In the genomic region with DNA sequence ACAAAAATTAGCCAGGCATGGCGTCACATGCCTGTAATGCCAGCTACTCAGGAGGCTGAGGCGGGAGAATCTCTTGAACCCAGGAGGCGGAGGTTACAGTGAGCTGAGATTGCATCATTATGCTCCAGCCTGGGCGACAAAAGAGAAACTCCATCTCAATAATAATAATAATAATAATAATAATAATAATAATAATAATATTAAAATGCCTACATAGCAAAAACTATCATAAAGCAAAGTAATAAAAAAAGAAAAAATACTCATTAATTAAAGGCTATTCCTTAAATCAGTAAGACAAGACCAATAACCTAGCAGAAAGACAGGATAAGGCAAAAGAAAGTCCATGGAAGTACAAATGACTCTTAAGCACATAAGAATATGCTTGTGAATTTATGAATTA, we compare ENCODE assay signal across 39 cellular contexts.
"Had no signal": no experiment of that assay in that cellular context is flagged by ENCODE, and none has a peak within 500 bp of the region (broad histone marks: within the 10 kb centered on the region; RNA-seq: fewer than 3 reads in every experiment).

No MANE protein-coding gene starts in this region.

- H3K27me3 Mint-ChIP-seq: activated naive CD4-positive, alpha-beta T cell treated with anti-CD3 and anti-CD28 coated beads, Interleukin-2, amount 10 ng/mL, durations not matched to agents 7 days and 5 days; activated naive CD4-positive, alpha-beta T cell treated with anti-CD3 and anti-CD28 coated beads, Interleukin-2, amount 50 U/mL, for 24 hours; activated naive CD8-positive, alpha-beta T cell; activated naive CD8-positive, alpha-beta T cell treated with anti-CD3 and anti-CD28 coated beads for 36 hours; activated naive CD8-positive, alpha-beta T cell treated with anti-CD3 and anti-CD28 coated beads, Interleukin-2, amount 10 ng/mL, durations not matched to agents 7 days and 5 days; activated naive CD8-positive, alpha-beta T cell treated with anti-CD3 and anti-CD28 coated beads, Interleukin-2, amount 50 U/mL, for 24 hours; activated T-cell treated with anti-CD3 and anti-CD28 coated beads, Interleukin-2, amount 50 U/mL, for 24 hours; activated T-helper 17 cell treated with anti-CD3 and anti-CD28 coated beads, Interleukin-2, amount 50 U/mL, for 72 hours; central memory CD8-positive, alpha-beta T cell had no signal

- H3K4me3 Mint-ChIP-seq: activated naive CD4-positive, alpha-beta T cell treated with anti-CD3 and anti-CD28 coated beads for 36 hours; activated naive CD4-positive, alpha-beta T cell treated with anti-CD3 and anti-CD28 coated beads, Interleukin-2, amount 10 ng/mL, durations not matched to agents 7 days and 5 days; activated naive CD4-positive, alpha-beta T cell treated with anti-CD3 and anti-CD28 coated beads, Interleukin-2, amount 50 U/mL, for 24 hours; activated naive CD8-positive, alpha-beta T cell; activated naive CD8-positive, alpha-beta T cell treated with anti-CD3 and anti-CD28 coated beads for 36 hours; activated naive CD8-positive, alpha-beta T cell treated with anti-CD3 and anti-CD28 coated beads, Interleukin-2, amount 10 ng/mL, durations not matched to agents 7 days and 5 days; activated naive CD8-positive, alpha-beta T cell treated with anti-CD3 and anti-CD28 coated beads, Interleukin-2, amount 50 U/mL, for 24 hours; activated T-cell treated with anti-CD3 and anti-CD28 coated beads, Interleukin-2, amount 50 U/mL, for 24 hours; activated T-cell treated with anti-CD3 and anti-CD28 coated beads, Interleukin-2, amount 50 U/mL, for 4 hours; activated T-cell treated with anti-CD3 and anti-CD28 coated beads, Interleukin-2, amount 50 U/mL, for 72 hours; activated T-helper 1 cell treated with anti-CD3 and anti-CD28 coated beads, Interleukin-12 subunit alpha, Interleukin-12 subunit beta, Interleukin-2, Interleukin-4 antibody, amounts not matched to agents 30 ng/mL and 10 ng/mL and 1 ng/mL, durations not matched to agents 14 hours and 24 hours and 36 hours; activated T-helper 17 cell treated with anti-CD3 and anti-CD28 coated beads, Interleukin-2, amount 50 U/mL, for 72 hours; brain; central memory CD8-positive, alpha-beta T cell had no signal

- H3K4me3 ChIP-seq: adrenal gland, ascending aorta, body of pancreas, breast epithelium, cardiac muscle cell had no signal

- H3K4me1 Mint-ChIP-seq: activated naive CD4-positive, alpha-beta T cell treated with anti-CD3 and anti-CD28 coated beads, Interleukin-2, amount 10 ng/mL, durations not matched to agents 7 days and 5 days; activated naive CD8-positive, alpha-beta T cell treated with anti-CD3 and anti-CD28 coated beads, Interleukin-2, amount 50 U/mL, for 24 hours; activated T-helper 17 cell treated with anti-CD3 and anti-CD28 coated beads, Interleukin-2, amount 50 U/mL, for 72 hours had no signal

- DNase-seq: activated effector memory CD4-positive, alpha-beta T cell treated with anti-CD3 and anti-CD28 coated beads, Interleukin-2, amount 50 U/mL, for 16 hours; activated effector memory CD4-positive, alpha-beta T cell treated with Interleukin-2 at 50 U/mL for 16 hours; activated gamma-delta T cell; activated gamma-delta T cell treated with Interleukin-2 at 50 U/mL for 16 hours; activated naive CD4-positive, alpha-beta T cell; activated naive CD4-positive, alpha-beta T cell treated with anti-CD3 and anti-CD28 coated beads for 36 hours; activated naive CD4-positive, alpha-beta T cell treated with anti-CD3 and anti-CD28 coated beads, Interleukin-2, amount 10 ng/mL, durations not matched to agents 7 days and 5 days; activated naive CD4-positive, alpha-beta T cell treated with anti-CD3 and anti-CD28 coated beads, Interleukin-2, amount 50 U/mL, for 16 hours; activated naive CD4-positive, alpha-beta T cell treated with Interleukin-2 at 50 U/mL for 16 hours; activated naive CD8-positive, alpha-beta T cell treated with anti-CD3 and anti-CD28 coated beads for 36 hours; activated naive CD8-positive, alpha-beta T cell treated with anti-CD3 and anti-CD28 coated beads, Interleukin-2, amount 10 ng/mL, durations not matched to agents 7 days and 5 days; activated naive CD8-positive, alpha-beta T cell treated with anti-CD3 and anti-CD28 coated beads, Interleukin-2, amount 50 U/mL, for 24 hours; activated T-cell treated with anti-CD3 and anti-CD28 coated beads, Interleukin-2, amount 50 U/mL, for 24 hours; activated T-cell treated with anti-CD3 and anti-CD28 coated beads, Interleukin-2, amount 50 U/mL, for 4 hours; activated T-cell treated with anti-CD3 and anti-CD28 coated beads, Interleukin-2, amount 50 U/mL, for 48 hours; activated T-cell treated with anti-CD3 and anti-CD28 coated beads, Interleukin-2, amount 50 U/mL, for 72 hours; adrenal gland; amniotic stem cell; amygdala; anterior cingulate cortex; aorta; body of pancreas; brain microvascular endothelial cell; caudate nucleus; central memory CD4-positive, alpha-beta T cell; cerebellar nuclear complex had no signal

- H3K27me3 ChIP-seq: adrenal gland, ascending aorta, body of pancreas, brain microvascular endothelial cell, breast epithelium, cardiac muscle cell had no signal

- ATAC-seq: activated naive CD4-positive, alpha-beta T cell treated with anti-CD3 and anti-CD28 coated beads, Interleukin-2, amount 50 U/mL, for 72 hours; activated naive CD8-positive, alpha-beta T cell treated with anti-CD3 and anti-CD28 coated beads, Interleukin-2, amount 50 U/mL, for 24 hours; activated T-cell treated with anti-CD3 and anti-CD28 coated beads, Interleukin-2, amount 50 U/mL, for 4 hours; activated T-cell treated with anti-CD3 and anti-CD28 coated beads, Interleukin-2, amount 50 U/mL, for 72 hours; activated T-helper 17 cell treated with anti-CD3 and anti-CD28 coated beads, Interleukin-2, amount 50 U/mL, for 72 hours; body of pancreas had no signal

- H3K36me3 ChIP-seq: adrenal gland, ascending aorta, brain microvascular endothelial cell, breast epithelium, cardiac muscle cell had no signal

- H3K27ac ChIP-seq: adrenal gland, ascending aorta, body of pancreas, brain microvascular endothelial cell, breast epithelium, cardiac muscle cell had no signal

- H3K9me3 Mint-ChIP-seq: activated naive CD4-positive, alpha-beta T cell treated with anti-CD3 and anti-CD28 coated beads for 36 hours; activated naive CD4-positive, alpha-beta T cell treated with anti-CD3 and anti-CD28 coated beads, Interleukin-2, amount 10 ng/mL, durations not matched to agents 7 days and 5 days; activated naive CD4-positive, alpha-beta T cell treated with anti-CD3 and anti-CD28 coated beads, Interleukin-2, amount 50 U/mL, for 24 hours; activated naive CD4-positive, alpha-beta T cell treated with anti-CD3 and anti-CD28 coated beads, Interleukin-2, amount 50 U/mL, for 72 hours; activated naive CD8-positive, alpha-beta T cell treated with anti-CD3 and anti-CD28 coated beads for 36 hours; activated naive CD8-positive, alpha-beta T cell treated with anti-CD3 and anti-CD28 coated beads, Interleukin-2, amount 10 ng/mL, durations not matched to agents 7 days and 5 days; activated naive CD8-positive, alpha-beta T cell treated with anti-CD3 and anti-CD28 coated beads, Interleukin-2, amount 50 U/mL, for 24 hours; activated T-cell treated with anti-CD3 and anti-CD28 coated beads, Interleukin-2, amount 50 U/mL, for 24 hours; activated T-cell treated with anti-CD3 and anti-CD28 coated beads, Interleukin-2, amount 50 U/mL, for 4 hours; activated T-cell treated with anti-CD3 and anti-CD28 coated beads, Interleukin-2, amount 50 U/mL, for 72 hours; activated T-helper 1 cell treated with anti-CD3 and anti-CD28 coated beads, Interleukin-12 subunit alpha, Interleukin-12 subunit beta, Interleukin-2, Interleukin-4 antibody, amounts not matched to agents 30 ng/mL and 10 ng/mL and 1 ng/mL, durations not matched to agents 14 hours and 24 hours and 36 hours; activated T-helper 17 cell treated with anti-CD3 and anti-CD28 coated beads, Interleukin-2, amount 50 U/mL, for 72 hours; activated T-helper 2 cell treated with anti-CD3 and anti-CD28 coated beads, Interferon-gamma antibody, Interleukin-2, Interleukin-4, amounts not matched to agents 10 μg/mL and 5 μg/mL and 100 μg/mL, durations not matched to agents 14 hours and 24 hours and 36 hours; central memory CD8-positive, alpha-beta T cell had no signal

- H3K27ac Mint-ChIP-seq: activated naive CD4-positive, alpha-beta T cell treated with anti-CD3 and anti-CD28 coated beads for 36 hours; activated naive CD4-positive, alpha-beta T cell treated with anti-CD3 and anti-CD28 coated beads, Interleukin-2, amount 10 ng/mL, durations not matched to agents 7 days and 5 days; activated naive CD4-positive, alpha-beta T cell treated with anti-CD3 and anti-CD28 coated beads, Interleukin-2, amount 50 U/mL, for 24 hours; activated naive CD4-positive, alpha-beta T cell treated with anti-CD3 and anti-CD28 coated beads, Interleukin-2, amount 50 U/mL, for 72 hours; activated naive CD8-positive, alpha-beta T cell; activated naive CD8-positive, alpha-beta T cell treated with anti-CD3 and anti-CD28 coated beads for 36 hours; activated naive CD8-positive, alpha-beta T cell treated with anti-CD3 and anti-CD28 coated beads, Interleukin-2, amount 10 ng/mL, durations not matched to agents 7 days and 5 days; activated naive CD8-positive, alpha-beta T cell treated with anti-CD3 and anti-CD28 coated beads, Interleukin-2, amount 50 U/mL, for 24 hours; activated T-cell treated with anti-CD3 and anti-CD28 coated beads, Interleukin-2, amount 50 U/mL, for 24 hours; activated T-cell treated with anti-CD3 and anti-CD28 coated beads, Interleukin-2, amount 50 U/mL, for 72 hours; activated T-helper 1 cell treated with anti-CD3 and anti-CD28 coated beads, Interleukin-12 subunit alpha, Interleukin-12 subunit beta, Interleukin-2, Interleukin-4 antibody, amounts not matched to agents 30 ng/mL and 10 ng/mL and 1 ng/mL, durations not matched to agents 14 hours and 24 hours and 36 hours; activated T-helper 17 cell treated with anti-CD3 and anti-CD28 coated beads, Interleukin-2, amount 50 U/mL, for 72 hours; activated T-helper 2 cell treated with anti-CD3 and anti-CD28 coated beads, Interferon-gamma antibody, Interleukin-2, Interleukin-4, amounts not matched to agents 10 μg/mL and 5 μg/mL and 100 μg/mL, durations not matched to agents 14 hours and 24 hours and 36 hours; brain had no signal

- H3K9me3 ChIP-seq: adrenal gland, ascending aorta, body of pancreas, breast epithelium had no signal

- FAIRE-seq: astrocyte, bronchial epithelial cell had no signal
